1 cellular context compared by ENCODE assay signal in genomic region chr3:150376001-150376848, GRCh38.
A peak's percentile ranks its signal among the peaks of the same experiment; 100 is the strongest.
TF ChIP-seq lines count a peak whose summit lies in the region.

No MANE protein-coding gene starts in this region.

TF ChIP-seq in K562, 482 proteins besides CTCF, POLR2A, EP300 and RAD21 (continued from another document):
- TF ChIP-seq, protein P1, sequence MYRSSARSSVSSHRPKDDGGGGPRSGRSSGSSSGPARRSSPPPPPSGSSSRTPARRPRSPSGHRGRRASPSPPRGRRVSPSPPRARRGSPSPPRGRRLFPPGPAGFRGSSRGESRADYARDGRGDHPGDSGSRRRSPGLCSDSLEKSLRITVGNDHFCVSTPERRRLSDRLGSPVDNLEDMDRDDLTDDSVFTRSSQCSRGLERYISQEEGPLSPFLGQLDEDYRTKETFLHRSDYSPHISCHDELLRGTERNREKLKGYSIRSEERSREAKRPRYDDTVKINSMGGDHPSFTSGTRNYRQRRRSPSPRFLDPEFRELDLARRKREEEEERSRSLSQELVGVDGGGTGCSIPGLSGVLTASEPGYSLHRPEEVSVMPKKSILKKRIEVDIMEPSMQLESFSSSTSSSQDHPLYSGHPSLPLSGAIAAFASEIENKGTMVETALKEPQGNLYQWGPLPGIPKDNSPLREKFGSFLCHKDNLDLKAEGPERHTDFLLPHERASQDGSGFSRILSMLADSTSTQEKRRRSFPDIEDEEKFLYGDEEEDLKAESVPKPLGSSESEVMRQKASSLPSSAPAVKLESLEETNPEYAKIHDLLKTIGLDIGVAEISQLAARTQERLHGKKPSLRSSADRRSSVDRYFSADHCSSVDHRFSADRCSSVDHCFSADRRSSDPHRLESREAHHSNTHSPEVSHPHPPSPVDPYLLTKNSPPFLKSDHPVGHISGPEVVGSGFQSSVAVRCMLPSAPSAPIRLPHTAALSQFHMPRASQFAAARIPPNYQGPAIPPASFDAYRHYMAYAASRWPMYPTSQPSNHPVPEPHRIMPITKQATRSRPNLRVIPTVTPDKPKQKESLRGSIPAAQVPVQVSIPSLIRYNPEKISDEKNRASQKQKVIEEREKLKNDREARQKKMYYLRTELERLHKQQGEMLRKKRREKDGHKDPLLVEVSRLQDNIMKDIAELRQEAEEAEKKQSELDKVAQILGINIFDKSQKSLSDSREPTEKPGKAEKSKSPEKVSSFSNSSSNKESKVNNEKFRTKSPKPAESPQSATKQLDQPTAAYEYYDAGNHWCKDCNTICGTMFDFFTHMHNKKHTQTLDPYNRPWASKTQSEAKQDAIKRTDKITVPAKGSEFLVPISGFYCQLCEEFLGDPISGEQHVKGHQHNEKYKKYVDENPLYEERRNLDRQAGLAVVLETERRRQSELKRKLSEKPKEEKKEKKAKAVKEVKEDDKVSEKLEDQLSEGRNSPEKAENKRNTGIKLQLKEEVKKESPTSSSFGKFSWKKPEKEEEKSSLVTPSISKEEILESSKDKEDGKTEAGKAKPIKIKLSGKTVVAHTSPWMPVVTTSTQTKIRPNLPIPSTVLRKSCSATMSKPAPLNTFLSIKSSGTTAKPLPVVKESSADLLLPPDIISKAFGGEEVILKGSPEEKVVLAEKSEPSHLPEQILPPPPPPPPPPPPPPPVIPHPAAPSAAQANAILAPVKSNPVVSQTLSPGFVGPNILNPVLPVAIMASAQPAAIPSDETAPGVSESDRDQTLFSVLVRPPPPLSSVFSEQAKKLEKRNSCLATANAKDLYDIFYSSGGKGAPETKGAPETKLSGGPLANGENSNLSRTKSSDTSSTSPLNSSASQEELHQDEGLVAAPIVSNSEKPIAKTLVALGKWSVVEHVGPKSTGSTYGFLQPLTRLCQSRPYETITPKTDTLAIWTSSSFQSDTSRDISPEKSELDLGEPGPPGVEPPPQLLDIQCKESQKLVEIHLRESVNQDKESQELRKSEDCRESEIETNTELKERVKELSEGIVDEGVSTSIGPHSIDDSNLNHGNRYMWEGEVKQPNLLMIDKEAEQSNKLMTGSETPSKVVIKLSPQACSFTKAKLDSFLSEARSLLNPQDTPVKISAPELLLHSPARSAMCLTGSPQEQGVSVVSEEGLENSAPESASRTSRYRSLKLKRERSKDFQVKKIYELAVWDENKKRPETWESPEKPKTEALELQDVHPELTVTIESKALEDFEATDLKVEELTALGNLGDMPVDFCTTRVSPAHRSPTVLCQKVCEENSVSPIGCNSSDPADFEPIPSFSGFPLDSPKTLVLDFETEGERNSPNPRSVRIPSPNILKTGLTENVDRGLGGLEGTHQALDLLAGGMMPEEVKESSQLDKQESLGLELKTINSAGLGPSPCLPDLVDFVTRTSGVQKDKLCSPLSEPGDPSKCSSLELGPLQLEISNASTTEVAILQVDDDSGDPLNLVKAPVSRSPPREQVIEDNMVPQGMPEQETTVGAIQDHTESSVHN (IDR thresholded peaks at IDR 0.05; ENCODE audit: borderline replicate concordance in 1 of 2, low read depth in 1 of 2), result peak in 1 of 2 experiments; percentile 40; a peak in 1 of 4 replicates
- TF ChIP-seq PBX2 (CRISPR knock-in tag; IDR thresholded peaks at IDR 0.05; ENCODE audit: low read depth), result no peak
- peak; percentile 78 for TF ChIP-seq PBX2 (tag; conservative IDR thresholded peaks at IDR 0.05; ENCODE audit: low read depth)
- TF ChIP-seq NFE2 (IDR thresholded peaks at IDR 0.05; ENCODE audit: low read depth), result peak; percentile 66
- TF ChIP-seq, protein P2, sequence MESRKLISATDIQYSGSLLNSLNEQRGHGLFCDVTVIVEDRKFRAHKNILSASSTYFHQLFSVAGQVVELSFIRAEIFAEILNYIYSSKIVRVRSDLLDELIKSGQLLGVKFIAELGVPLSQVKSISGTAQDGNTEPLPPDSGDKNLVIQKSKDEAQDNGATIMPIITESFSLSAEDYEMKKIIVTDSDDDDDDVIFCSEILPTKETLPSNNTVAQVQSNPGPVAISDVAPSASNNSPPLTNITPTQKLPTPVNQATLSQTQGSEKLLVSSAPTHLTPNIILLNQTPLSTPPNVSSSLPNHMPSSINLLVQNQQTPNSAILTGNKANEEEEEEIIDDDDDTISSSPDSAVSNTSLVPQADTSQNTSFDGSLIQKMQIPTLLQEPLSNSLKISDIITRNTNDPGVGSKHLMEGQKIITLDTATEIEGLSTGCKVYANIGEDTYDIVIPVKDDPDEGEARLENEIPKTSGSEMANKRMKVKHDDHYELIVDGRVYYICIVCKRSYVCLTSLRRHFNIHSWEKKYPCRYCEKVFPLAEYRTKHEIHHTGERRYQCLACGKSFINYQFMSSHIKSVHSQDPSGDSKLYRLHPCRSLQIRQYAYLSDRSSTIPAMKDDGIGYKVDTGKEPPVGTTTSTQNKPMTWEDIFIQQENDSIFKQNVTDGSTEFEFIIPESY (CRISPR knock-in tag; IDR thresholded peaks at IDR 0.05), result no peak
- no peak for TF ChIP-seq BRD4 (IDR thresholded peaks at IDR 0.05)
- TF ChIP-seq RB1 (IDR thresholded peaks at IDR 0.05; ENCODE audit: low read depth), result no peak
- no peak for TF ChIP-seq XRCC5 (IDR thresholded peaks at IDR 0.05; ENCODE audit: low read depth, low read length)
- no peak for TF ChIP-seq ETV5 (CRISPR knock-in tag; IDR thresholded peaks at IDR 0.05; ENCODE audit: low read depth)
- no peak for TF ChIP-seq MLX (CRISPR knock-in tag; conservative IDR thresholded peaks at IDR 0.05)
- TF ChIP-seq ZNF77 (CRISPR knock-in tag; IDR thresholded peaks at IDR 0.05), result no peak
- no peak for TF ChIP-seq POU5F1 (IDR thresholded peaks at IDR 0.05; ENCODE audit: borderline replicate concordance, low read depth, low read length, partially characterized antibody)
- no peak for TF ChIP-seq HMBOX1 (IDR thresholded peaks at IDR 0.05)
- TF ChIP-seq ZFP36 (IDR thresholded peaks at IDR 0.05; ENCODE audit: low read depth, low read length, partially characterized antibody), result no peak
- TF ChIP-seq MLLT1 (IDR thresholded peaks at IDR 0.05), result no peak
